In genomic region chr3:105722943-105723556, GRCh38 we compare ENCODE assay signal across 11 cellular contexts.
DNase-seq lines count a peak whose midpoint lies in the region; ATAC-seq lines count a peak whose summit lies in the region.
"Had no signal": no experiment of that assay in that cellular context is flagged by ENCODE, and none has a peak within 500 bp of the region (broad histone marks: within the 10 kb centered on the region; RNA-seq: fewer than 3 reads in every experiment).

No MANE protein-coding gene starts in this region.

- no peaks in the 10 kb centered on the region for H3K27me3 Mint-ChIP-seq in T-helper 2 cell treated with Interferon-gamma antibody and Interleukin-4, amounts not matched to agents 5 μg/mL and 100 μg/mL, for 36 hours (ENCODE audit: low read depth)

- ATAC-seq in HG03097 (IDR thresholded peaks at IDR 0.05; ENCODE audit: low FRiP score, unreplicated experiment) = peak; percentile 100

- peaks cover 27% of the 10 kb centered on the region for H3K9me3 Mint-ChIP-seq in T-helper 2 cell treated with Interferon-gamma antibody and Interleukin-4, amounts not matched to agents 5 μg/mL and 100 μg/mL, for 36 hours

- peaks cover 67% of the 10 kb centered on the region for H3K36me3 Mint-ChIP-seq in T-helper 2 cell treated with Interferon-gamma antibody and Interleukin-4, amounts not matched to agents 5 μg/mL and 100 μg/mL, for 36 hours (ENCODE audit: low read depth)

- in situ Hi-C loops in ACHN (cut with HindIII; ENCODE audit: low pct_ligation_motif_present, low pct_unique_long_range_greater_than_20kb, low sequenced_read_pairs) = no loop called here

- H3K27ac Mint-ChIP-seq in T-helper 2 cell treated with Interferon-gamma antibody and Interleukin-4, amounts not matched to agents 5 μg/mL and 100 μg/mL, for 36 hours = peak overlapping the region; percentile 81

- peak overlapping the region; percentile 54 for H3K4me3 Mint-ChIP-seq in T-helper 2 cell treated with Interferon-gamma antibody and Interleukin-4, amounts not matched to agents 5 μg/mL and 100 μg/mL, for 36 hours

- H3K4me1 Mint-ChIP-seq in T-helper 2 cell treated with Interferon-gamma antibody and Interleukin-4, amounts not matched to agents 5 μg/mL and 100 μg/mL, for 36 hours (ENCODE audit: low read depth) = peaks cover 25% of the 10 kb centered on the region

- DNase-seq in AML-193 (lab: John Stamatoyannopoulos, UW) (peak; percentile 70 to 81), GM19240 (ENCODE audit: insufficient read length, low spot score) (peak; percentile 6), UCSD-AML1 (lab: John Stamatoyannopoulos, UW; ENCODE audit: unreplicated experiment) (no peak), NCI-H1048 (lab: John Stamatoyannopoulos, UW) (no peak), ACHN (no peak), T-helper 9 cell (no peak)
- DNase-seq in T-helper 2 cell treated with Interferon-gamma antibody and Interleukin-4, amounts not matched to agents 5 μg/mL and 100 μg/mL, for 36 hours (ENCODE audit: low spot score) = no peak
- DNase-seq: C1 segment of cervical spinal cord, midbrain, NCI-H187 treated with DMSO at 0.1 percent for 48 hours had no signal

Comparison
In these comparisons a context has a peak if more than half of its experiments do, and no peak if none do; other contexts are left out.
1. DNase-seq: peak in AML-193 (2 of 2) and GM19240 (single experiment); none in T-helper 2 cell treated with Interferon-gamma antibody and Interleukin-4, amounts not matched to agents 5 μg/mL and 100 μg/mL, for 36 hours (single experiment), UCSD-AML1 (single experiment), NCI-H1048 (single experiment), ACHN (single experiment) and T-helper 9 cell (single experiment).